ENCODE assay signal across 26 cellular contexts in the genomic region with DNA sequence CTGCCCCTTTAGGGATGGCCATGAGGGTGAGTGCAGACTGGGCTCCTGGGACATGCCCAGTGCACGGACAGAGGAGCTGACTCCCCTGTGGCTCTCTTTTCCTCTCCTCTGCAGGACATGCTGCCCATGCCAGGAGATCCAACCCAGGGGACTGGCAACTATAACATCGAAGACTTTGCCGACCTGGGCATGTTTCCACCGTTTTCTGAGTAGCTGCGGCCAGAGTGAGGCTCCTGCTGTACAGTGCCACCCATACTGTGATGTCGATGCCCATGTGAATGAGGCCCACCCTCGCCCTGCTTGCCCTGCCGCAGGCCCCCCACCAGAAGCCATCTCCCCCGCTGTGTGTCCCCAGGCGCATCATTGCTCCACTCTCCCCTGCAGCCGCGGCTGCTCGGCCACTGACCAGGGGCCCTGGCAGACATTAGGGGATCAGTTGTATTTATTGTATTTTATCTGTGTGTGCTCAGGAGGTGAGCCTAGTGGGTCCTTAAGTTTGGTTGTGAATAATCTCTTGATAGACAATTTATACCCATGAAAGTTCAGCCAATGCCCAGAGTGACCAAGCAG.
DNase-seq lines count a peak whose midpoint lies in the region; ATAC-seq and TF ChIP-seq lines count a peak whose summit lies in the region.
"Had no signal": no experiment of that assay in that cellular context is flagged by ENCODE, and none has a peak within 500 bp of the region (broad histone marks: within the 10 kb centered on the region; RNA-seq: fewer than 3 reads in every experiment).

No MANE protein-coding gene starts in this region.

- no peaks in the 10 kb centered on the region for H4K20me1 ChIP-seq in IMR-90 (ENCODE audit: insufficient read depth, low read length)
- H4K20me1 ChIP-seq: BLaER1 treated with 17β-estradiol and CSF1 and Interleukin-3, amounts not matched to agents 10 nM and 100 nM had no signal

- TF ChIP-seq CTCF in IMR-90 (conservative IDR thresholded peaks at IDR 0.05; ENCODE audit: low read depth, low read length): no peak
- no peak for TF ChIP-seq CTCF in endodermal cell (conservative IDR thresholded peaks at IDR 0.05)
- no peak for TF ChIP-seq CTCF in nephron progenitor cell (IDR thresholded peaks at IDR 0.05)

- H3K79me1 ChIP-seq in IMR-90 (ENCODE audit: low read depth in 1 of 2, low read length in 2 of 2): peaks cover 0 to 15% of the 10 kb centered on the region in 2 experiments; a peak in 3 of 4 replicates

- no peak overlapping the region for H3K27ac ChIP-seq in IMR-90 (ENCODE audit: insufficient read depth, low read length)
- no peak overlapping the region for H3K27ac ChIP-seq in endodermal cell (ENCODE audit: low read depth, low read length)
- H3K27ac ChIP-seq: 22Rv1; BLaER1 treated with 17β-estradiol and CSF1 and Interleukin-3, amounts not matched to agents 10 nM and 100 nM had no signal

- no peak for TF ChIP-seq RAD21 in IMR-90 (IDR thresholded peaks at IDR 0.05; ENCODE audit: low read length)

- H3K9me3 Mint-ChIP-seq in endodermal cell: no peaks in the 10 kb centered on the region
- no peaks in the 10 kb centered on the region for H3K9me3 Mint-ChIP-seq in nephron progenitor cell
- H3K9me3 Mint-ChIP-seq: CD4-positive, alpha-beta memory T cell; CD4-positive, CD25-positive, alpha-beta regulatory T cell; CD8-positive, alpha-beta memory T cell had no signal

- H3K4me2 ChIP-seq in IMR-90 (ENCODE audit: low read depth, low read length): no peak overlapping the region
- H3K4me2 ChIP-seq: A549 had no signal

- POLR2A ChIA-PET in IMR-90 (lab: Charles Lee; ENCODE audit: unreplicated experiment): no interaction called here

- in situ Hi-C loops in IMR-90 (cut with MboI; ENCODE audit: low sequenced_read_pairs): no loop called here

- H4K8ac ChIP-seq in IMR-90 (ENCODE audit: low read depth in 2 of 2, low read length in 2 of 2): no peak overlapping the region

- no peak overlapping the region for H2AK9ac ChIP-seq in IMR-90 (replicated peaks; ENCODE audit: low read depth, low read length, poor library complexity)

- TF ChIP-seq POLR2A in IMR-90 (IDR thresholded peaks at IDR 0.05; ENCODE audit: low read depth, low read length): no peak

- 0 out of 2 replicates have a peak overlapping the region, but pooled peaks have one; percentile 2 for H2BK120ac ChIP-seq in IMR-90 (ENCODE audit: low read depth, low read length)

- H3K4me1 Mint-ChIP-seq in endodermal cell: peaks cover 3% of the 10 kb centered on the region
- peaks cover 11% of the 10 kb centered on the region for H3K4me1 Mint-ChIP-seq in nephron progenitor cell
- H3K4me1 Mint-ChIP-seq: B cell; CD14-positive monocyte; CD4-positive, alpha-beta memory T cell; CD4-positive, CD25-positive, alpha-beta regulatory T cell; CD8-positive, alpha-beta memory T cell had no signal

- no peak overlapping the region for H2BK5ac ChIP-seq in IMR-90 (ENCODE audit: low read depth, low read length, poor library complexity, severe bottlenecking)

- H3K27me3 Mint-ChIP-seq in endodermal cell (ENCODE audit: insufficient read depth) (no peaks in the 10 kb centered on the region), nephron progenitor cell (ENCODE audit: low read depth, poor library complexity) (peaks cover 7% of the 10 kb centered on the region)
- H3K27me3 Mint-ChIP-seq: B cell; CD4-positive, CD25-positive, alpha-beta regulatory T cell had no signal

- no peak overlapping the region for H3K56ac ChIP-seq in IMR-90 (ENCODE audit: extremely low read depth, insufficient read depth, low read length)

- peak overlapping the region; percentile 59; the same call in 1 of the 2 replicates for H2AK5ac ChIP-seq in IMR-90 (ENCODE audit: low read depth, low read length)

- H3K9me3 ChIP-seq in IMR-90 (ENCODE audit: control insufficient read depth, insufficient read depth, low read length) (peaks cover 2% of the 10 kb centered on the region; the same call in 1 of the 2 replicates), endodermal cell (ENCODE audit: control insufficient read depth, low read length) (no peaks in the 10 kb centered on the region)

- H3K9ac ChIP-seq in IMR-90 (ENCODE audit: low read depth, low read length) (no peak overlapping the region), endodermal cell (ENCODE audit: extremely low read depth, low read length, poor library complexity, severe bottlenecking) (no peak overlapping the region)
- H3K9ac ChIP-seq: BLaER1 treated with 17β-estradiol and CSF1 and Interleukin-3, amounts not matched to agents 10 nM and 100 nM had no signal

- no peak overlapping the region for H3K23ac ChIP-seq in IMR-90 (ENCODE audit: low read depth, low read length)

- H3K4ac ChIP-seq in IMR-90 (ENCODE audit: low read depth, low read length): peak overlapping the region; percentile 71; the same call in 1 of the 2 replicates

- DNase-seq in activated effector memory CD4-positive, alpha-beta T cell treated with anti-CD3 and anti-CD28 coated beads, Interleukin-2, amount 50 U/mL, for 16 hours: peak; percentile 25
- DNase-seq in activated effector memory CD4-positive, alpha-beta T cell treated with Interleukin-2 at 50 U/mL for 16 hours: no peak
- DNase-seq in IMR-90 (no peak), endodermal cell (peak; percentile 25), nephron progenitor cell (no peak), NCI-H510A treated with DMSO at 0.1 percent for 48 hours (lab: John Stamatoyannopoulos, UW) (no peak), C1 segment of cervical spinal cord (lab: John Stamatoyannopoulos, UW) (no peak), hippocampal formation (lab: John Stamatoyannopoulos, UW) (no peak)
- DNase-seq: AML-193; CD4-positive, alpha-beta memory T cell; CD4-positive, CD25-positive, alpha-beta regulatory T cell; CD8-positive, alpha-beta memory T cell; COR-L47; DMS 273 treated with DMSO at 0.1 percent for 48 hours; DMS153; DMS53; DMS79; DND-41; EL; GDM1 had no signal

- H2BK15ac ChIP-seq in IMR-90 (ENCODE audit: low read depth, low read length): no peak overlapping the region

- H3K18ac ChIP-seq in IMR-90 (ENCODE audit: low read depth, low read length): no peak overlapping the region

- no peak overlapping the region for H3K4me3 Mint-ChIP-seq in endodermal cell
- no peak overlapping the region for H3K4me3 Mint-ChIP-seq in nephron progenitor cell
- H3K4me3 Mint-ChIP-seq: B cell; CD14-positive monocyte; CD4-positive, alpha-beta memory T cell; CD4-positive, CD25-positive, alpha-beta regulatory T cell; CD8-positive, alpha-beta memory T cell had no signal

- H3K14ac ChIP-seq in IMR-90 (replicated peaks; ENCODE audit: low read depth, low read length): no peak overlapping the region

- H2BK20ac ChIP-seq in IMR-90 (ENCODE audit: low read depth, low read length): no peak overlapping the region

- no peak overlapping the region for H2AFZ ChIP-seq in IMR-90 (replicated peaks; ENCODE audit: low read length, poor library complexity)

- no TSS peak for BruUV-seq in IMR-90 (replicated peaks; lab: Mats Ljungman, UMichigan)

- no peak for ATAC-seq in IMR-90 (ENCODE audit: low read depth)
- ATAC-seq: A549, GM12878 had no signal

- no peak overlapping the region for H3K4me3 ChIP-seq in IMR-90 (ENCODE audit: insufficient read depth, low read depth, low read length)
- no peak overlapping the region for H3K4me3 ChIP-seq in endodermal cell (ENCODE audit: low read length)
- H3K4me3 ChIP-seq: A549; BLaER1 treated with 17β-estradiol and CSF1 and Interleukin-3, amounts not matched to agents 10 nM and 100 nM; GM12878 had no signal

- CTCF ChIA-PET in IMR-90 (lab: Yijun Ruan, JAX): no interaction called here

- intact Hi-C loops in IMR-90 (cut with micrococcal nuclease): no loop called here

- no peak overlapping the region for H4K5ac ChIP-seq in IMR-90 (ENCODE audit: low read depth, low read length)

- peaks cover 26% of the 10 kb centered on the region for H3K9me1 ChIP-seq in IMR-90 (ENCODE audit: insufficient read depth, low read length)

- no peaks in the 10 kb centered on the region for H3K36me3 Mint-ChIP-seq in endodermal cell (ENCODE audit: low read depth)
- H3K36me3 Mint-ChIP-seq in nephron progenitor cell (ENCODE audit: low read depth): peaks cover 11% of the 10 kb centered on the region
- H3K36me3 Mint-ChIP-seq: CD14-positive monocyte; CD4-positive, alpha-beta memory T cell; CD4-positive, CD25-positive, alpha-beta regulatory T cell; CD8-positive, alpha-beta memory T cell had no signal

- WGBS in IMR-90 (ENCODE audit: extremely low coverage in 2 of 2, insufficient read length in 1 of 2), 2 experiments: 100% methylated on average over 2 of the region's 13 CpGs; no CpG with 5 or more reads in 1 of the 2 experiments
- 88 to 92% methylated on average over 4 to 13 of the region's 13 CpGs for WGBS in endodermal cell (ENCODE audit: insufficient coverage in 1 of 2, insufficient read length in 1 of 2), 2 experiments

- H3K4me1 ChIP-seq in IMR-90 (ENCODE audit: control insufficient read depth, insufficient read depth, low read length) (peaks cover 23% of the 10 kb centered on the region), endodermal cell (ENCODE audit: control insufficient read depth, insufficient read depth, low read length) (no peaks in the 10 kb centered on the region)

- H3K27me3 ChIP-seq in IMR-90 (ENCODE audit: control insufficient read depth, insufficient read depth, low read length) (no peaks in the 10 kb centered on the region), endodermal cell (ENCODE audit: control insufficient read depth, insufficient read depth, low read length, poor library complexity, severe bottlenecking) (no peaks in the 10 kb centered on the region)
- H3K27me3 ChIP-seq: BLaER1 treated with 17β-estradiol and CSF1 and Interleukin-3, amounts not matched to agents 10 nM and 100 nM had no signal

- H3K36me3 ChIP-seq in IMR-90 (ENCODE audit: control insufficient read depth, insufficient read depth, low read length) (peaks cover 38% of the 10 kb centered on the region), endodermal cell (ENCODE audit: control insufficient read depth, insufficient read depth, low read length) (no peaks in the 10 kb centered on the region)

- no peak overlapping the region for H3K27ac Mint-ChIP-seq in endodermal cell
- H3K27ac Mint-ChIP-seq in nephron progenitor cell: peak overlapping the region; percentile 36
- H3K27ac Mint-ChIP-seq: B cell; CD14-positive monocyte; CD4-positive, alpha-beta memory T cell; CD4-positive, CD25-positive, alpha-beta regulatory T cell; CD8-positive, alpha-beta memory T cell had no signal

- peak overlapping the region; percentile 23; the same call in 1 of the 2 replicates for H4K91ac ChIP-seq in IMR-90 (ENCODE audit: insufficient read depth, low read depth, low read length)

- dilution Hi-C loops in IMR-90 (cut with HindIII; ENCODE audit: low sequenced_read_pairs, unreplicated experiment): no loop called here

TF ChIP-seq in IMR-90, 13 proteins besides CTCF, POLR2A, EP300 and RAD21 (continues in another document):
- TF ChIP-seq, protein P1, sequence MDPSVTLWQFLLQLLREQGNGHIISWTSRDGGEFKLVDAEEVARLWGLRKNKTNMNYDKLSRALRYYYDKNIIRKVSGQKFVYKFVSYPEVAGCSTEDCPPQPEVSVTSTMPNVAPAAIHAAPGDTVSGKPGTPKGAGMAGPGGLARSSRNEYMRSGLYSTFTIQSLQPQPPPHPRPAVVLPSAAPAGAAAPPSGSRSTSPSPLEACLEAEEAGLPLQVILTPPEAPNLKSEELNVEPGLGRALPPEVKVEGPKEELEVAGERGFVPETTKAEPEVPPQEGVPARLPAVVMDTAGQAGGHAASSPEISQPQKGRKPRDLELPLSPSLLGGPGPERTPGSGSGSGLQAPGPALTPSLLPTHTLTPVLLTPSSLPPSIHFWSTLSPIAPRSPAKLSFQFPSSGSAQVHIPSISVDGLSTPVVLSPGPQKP (IDR thresholded peaks at IDR 0.05; ENCODE audit: borderline replicate concordance, low read depth, low read length): no peak

Comparison
In these comparisons a context has a peak if more than half of its experiments do, and no peak if none do; other contexts are left out.
1. DNase-seq: peak in activated effector memory CD4-positive, alpha-beta T cell treated with anti-CD3 and anti-CD28 coated beads, Interleukin-2, amount 50 U/mL, for 16 hours (single experiment) and endodermal cell (single experiment); none in activated effector memory CD4-positive, alpha-beta T cell treated with Interleukin-2 at 50 U/mL for 16 hours (single experiment), IMR-90 (single experiment), nephron progenitor cell (single experiment), NCI-H510A treated with DMSO at 0.1 percent for 48 hours (single experiment), C1 segment of cervical spinal cord (0 of 14) and hippocampal formation (0 of 2).